In the genomic region with DNA sequence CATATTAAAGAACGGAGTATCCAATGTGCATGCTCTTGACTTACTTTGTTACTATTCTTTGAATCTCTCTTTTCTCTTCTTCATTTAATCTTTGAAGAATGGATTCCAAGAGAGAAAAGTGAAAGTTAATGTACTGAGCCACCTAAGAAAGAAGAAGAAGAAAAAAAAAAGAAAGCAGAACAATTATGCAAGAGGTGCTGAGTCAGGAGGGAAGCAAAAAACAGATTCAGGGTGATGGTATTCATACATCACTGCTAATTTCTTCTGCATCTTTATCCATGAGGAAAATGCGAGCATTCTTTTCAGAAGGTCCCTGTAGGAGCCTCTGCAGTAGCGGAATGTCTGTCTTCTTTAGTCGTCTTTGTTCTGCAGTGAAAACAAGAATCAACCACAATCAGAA, we compare ENCODE assay signal across 24 cellular contexts. TPM values are rescaled to one million over a fixed set of nuclear protein-coding genes. Genes with fewer than 3 reads are reported as not detected.
DNase-seq lines count a peak whose midpoint lies in the region; ATAC-seq, FAIRE-seq and TF ChIP-seq lines count a peak whose summit lies in the region.
"Had no signal": no experiment of that assay in that cellular context is flagged by ENCODE, and none has a peak within 500 bp of the region (broad histone marks: within the 10 kb centered on the region; RNA-seq: fewer than 3 reads in every experiment).

No MANE protein-coding gene starts in this region.

- no peaks in the 10 kb centered on the region for H3K79me2 ChIP-seq in K562 (ENCODE audit: control insufficient read depth, insufficient read depth, low read length)

- H2AFZ ChIP-seq in K562 (ENCODE audit: low read depth, low read length), result no peak overlapping the region

- no peaks in the 10 kb centered on the region for H4K20me1 ChIP-seq in K562 (replicated peaks; ENCODE audit: control insufficient read depth, insufficient read depth, low read length)

- in situ Hi-C loops in K562 (cut with MboI), result no loop called here

- POLR2A ChIA-PET in K562 (lab: Yijun Ruan, JAX), result interaction anchor here (0.7 kb wide), 1 partner anchor 1199 kb away, joined by 3 read pairs; no protein-coding TSS in a partner anchor

- FAIRE-seq in K562 (lab: Jason Lieb, UNC), result no peak
- FAIRE-seq: G401.6 had no signal

- no peak for TF ChIP-seq EP300 in K562 (IDR thresholded peaks at IDR 0.05; ENCODE audit: low read length)

- no peaks in the 10 kb centered on the region for H3K27me3 ChIP-seq in K562 (ENCODE audit: control insufficient read depth in 2 of 2, insufficient read depth in 2 of 2, low read length in 2 of 2)
- H3K27me3 ChIP-seq: esophagus muscularis mucosa, spleen, tibial artery had no signal

- no peaks in the 10 kb centered on the region for H3K36me3 ChIP-seq in K562 (ENCODE audit: control insufficient read depth, insufficient read depth, low read length)
- H3K36me3 ChIP-seq: esophagus muscularis mucosa, spleen, tibial artery had no signal

- no peak overlapping the region for H3K4me3 ChIP-seq in K562
- H3K4me3 ChIP-seq: esophagus muscularis mucosa, spleen, tibial artery had no signal

- no peaks in the 10 kb centered on the region for H3K4me1 ChIP-seq in K562 (replicated peaks in 1 of 2; ENCODE audit: control insufficient read depth in 2 of 2, insufficient read depth in 2 of 2, low read length in 2 of 2)
- H3K4me1 ChIP-seq: esophagus muscularis mucosa, spleen, tibial artery had no signal

- no TSS peak for BruUV-seq in K562 (replicated peaks; lab: Mats Ljungman, UMichigan)

- H3K36me3 Mint-ChIP-seq in activated naive CD8-positive, alpha-beta T cell treated with anti-CD3 and anti-CD28 coated beads for 36 hours, result no peaks in the 10 kb centered on the region
- H3K36me3 Mint-ChIP-seq in activated T-helper 2 cell treated with anti-CD3 and anti-CD28 coated beads, Interferon-gamma antibody, Interleukin-2, Interleukin-4, amounts not matched to agents 10 μg/mL and 5 μg/mL and 100 μg/mL, durations not matched to agents 14 hours and 24 hours and 36 hours (ENCODE audit: low read depth), result no peaks in the 10 kb centered on the region
- H3K36me3 Mint-ChIP-seq: CD4-positive, CD25-positive, alpha-beta regulatory T cell had no signal

- CTCF ChIA-PET in K562 (lab: Yijun Ruan, JAX; ENCODE audit: low intra/inter-chr PET ratio), result no interaction called here

- no peak for TF ChIP-seq CTCF in K562 (IDR thresholded peaks at IDR 0.05 in 2 of 3, conservative IDR thresholded peaks at IDR 0.05 in 1 of 3; ENCODE audit: insufficient read depth in 2 of 3, low read depth in 1 of 3, low read length in 3 of 3)

- no peaks in the 10 kb centered on the region for H3K9me3 ChIP-seq in K562 (replicated peaks; ENCODE audit: control insufficient read depth, insufficient read depth, low read depth, low read length)
- H3K9me3 ChIP-seq: esophagus muscularis mucosa, spleen, tibial artery had no signal

- DNase-seq in GM03348 (ENCODE audit: low spot score) (peak; percentile 22), NOMO-1 treated with dmso at 0.1 percent for 144 hours (lab: John Stamatoyannopoulos, UW; ENCODE audit: unreplicated experiment) (peak; percentile 47), K562 (ENCODE audit: extremely low read depth in 1 of 4, low spot score in 3 of 4) (no peak), iris pigment epithelial cell (ENCODE audit: low read depth) (peak; percentile 74), left cardiac atrium (no peak)
- no peak for DNase-seq in activated naive CD8-positive, alpha-beta T cell treated with anti-CD3 and anti-CD28 coated beads for 36 hours
- no peak for DNase-seq in activated T-helper 2 cell treated with anti-CD3 and anti-CD28 coated beads, Interferon-gamma antibody, Interleukin-2, Interleukin-4, amounts not matched to agents 10 μg/mL and 5 μg/mL and 100 μg/mL, durations not matched to agents 14 hours and 24 hours and 36 hours (ENCODE audit: low spot score)
- DNase-seq: activated CD4-positive, alpha-beta T cell treated with anti-CD3 and anti-CD28 coated beads, Interleukin-2, amount 10 ng/mL, durations not matched to agents 7 days and 5 days; activated gamma-delta T cell treated with Interleukin-2 at 50 U/mL for 16 hours; amygdala; CD4-positive, CD25-positive, alpha-beta regulatory T cell; cerebellar nuclear complex; GOT3; left ventricle myocardium superior; NCI-H1092 treated with DMSO at 0.1 percent for 48 hours; SHP77 treated with DMSO at 0.1 percent for 48 hours; spleen; stimulated activated CD4-positive, alpha-beta T cell treated with anti-CD3 and anti-CD28 coated beads, Interleukin-4, amount 100 ng/mL, for 24 hours; T-helper 17 cell; tibial artery had no signal

- no peak overlapping the region for H3K9ac ChIP-seq in K562 (ENCODE audit: insufficient read depth in 1 of 2, low read depth in 2 of 2, low read length in 2 of 2)

- intact Hi-C loops in K562 (cut with micrococcal nuclease) (loop anchor here (10.0 kb wide), 2 partner anchors 228 to 338 kb away; no protein-coding TSS in a partner anchor), left cardiac atrium (cut with DNase I) (no loop called here)
- intact Hi-C loops in activated T-helper 2 cell treated with anti-CD3 and anti-CD28 coated beads, Interferon-gamma antibody, Interleukin-2, Interleukin-4, amounts not matched to agents 10 μg/mL and 5 μg/mL and 100 μg/mL, durations not matched to agents 14 hours and 24 hours and 36 hours (cut with micrococcal nuclease), result no loop called here

- no peak for TF ChIP-seq RAD21 in K562 (CRISPR knock-in tag; conservative IDR thresholded peaks at IDR 0.05 in 1 of 2, IDR thresholded peaks at IDR 0.05 in 1 of 2)

- no peaks in the 10 kb centered on the region for H3K4me1 Mint-ChIP-seq in activated naive CD8-positive, alpha-beta T cell treated with anti-CD3 and anti-CD28 coated beads for 36 hours
- no peaks in the 10 kb centered on the region for H3K4me1 Mint-ChIP-seq in activated T-helper 2 cell treated with anti-CD3 and anti-CD28 coated beads, Interferon-gamma antibody, Interleukin-2, Interleukin-4, amounts not matched to agents 10 μg/mL and 5 μg/mL and 100 μg/mL, durations not matched to agents 14 hours and 24 hours and 36 hours (ENCODE audit: low read depth)
- H3K4me1 Mint-ChIP-seq: activated CD4-positive, alpha-beta T cell treated with anti-CD3 and anti-CD28 coated beads, Interleukin-2, amount 10 ng/mL, durations not matched to agents 7 days and 5 days; CD4-positive, CD25-positive, alpha-beta regulatory T cell; T-helper 17 cell had no signal

- no peak overlapping the region for H3K4me3 Mint-ChIP-seq in activated naive CD8-positive, alpha-beta T cell treated with anti-CD3 and anti-CD28 coated beads for 36 hours
- no peak overlapping the region for H3K4me3 Mint-ChIP-seq in activated T-helper 2 cell treated with anti-CD3 and anti-CD28 coated beads, Interferon-gamma antibody, Interleukin-2, Interleukin-4, amounts not matched to agents 10 μg/mL and 5 μg/mL and 100 μg/mL, durations not matched to agents 14 hours and 24 hours and 36 hours (ENCODE audit: low read depth)
- H3K4me3 Mint-ChIP-seq: activated CD4-positive, alpha-beta T cell treated with anti-CD3 and anti-CD28 coated beads, Interleukin-2, amount 10 ng/mL, durations not matched to agents 7 days and 5 days; CD4-positive, CD25-positive, alpha-beta regulatory T cell; stimulated activated naive CD8-positive, alpha-beta T cell treated with anti-CD3 and anti-CD28 coated beads, Interleukin-15, Interleukin-2, amounts not matched to agents 100 ng/mL and 50 ng/mL, for 24 hours; T-helper 17 cell had no signal

- peaks cover 4% of the 10 kb centered on the region for H3K27me3 Mint-ChIP-seq in activated naive CD8-positive, alpha-beta T cell treated with anti-CD3 and anti-CD28 coated beads for 36 hours
- H3K27me3 Mint-ChIP-seq in activated T-helper 2 cell treated with anti-CD3 and anti-CD28 coated beads, Interferon-gamma antibody, Interleukin-2, Interleukin-4, amounts not matched to agents 10 μg/mL and 5 μg/mL and 100 μg/mL, durations not matched to agents 14 hours and 24 hours and 36 hours (ENCODE audit: low read depth), result peaks cover 1% of the 10 kb centered on the region
- H3K27me3 Mint-ChIP-seq: CD4-positive, CD25-positive, alpha-beta regulatory T cell; stimulated activated naive CD8-positive, alpha-beta T cell treated with anti-CD3 and anti-CD28 coated beads, Interleukin-15, Interleukin-2, amounts not matched to agents 100 ng/mL and 50 ng/mL, for 24 hours; T-helper 17 cell had no signal

- no peak overlapping the region for H3K27ac Mint-ChIP-seq in activated naive CD8-positive, alpha-beta T cell treated with anti-CD3 and anti-CD28 coated beads for 36 hours
- no peak overlapping the region for H3K27ac Mint-ChIP-seq in activated T-helper 2 cell treated with anti-CD3 and anti-CD28 coated beads, Interferon-gamma antibody, Interleukin-2, Interleukin-4, amounts not matched to agents 10 μg/mL and 5 μg/mL and 100 μg/mL, durations not matched to agents 14 hours and 24 hours and 36 hours
- H3K27ac Mint-ChIP-seq: activated CD4-positive, alpha-beta T cell treated with anti-CD3 and anti-CD28 coated beads, Interleukin-2, amount 10 ng/mL, durations not matched to agents 7 days and 5 days; CD4-positive, CD25-positive, alpha-beta regulatory T cell; stimulated activated naive CD8-positive, alpha-beta T cell treated with anti-CD3 and anti-CD28 coated beads, Interleukin-15, Interleukin-2, amounts not matched to agents 100 ng/mL and 50 ng/mL, for 24 hours; T-helper 17 cell had no signal

- TF ChIP-seq POLR2A in K562 (conservative IDR thresholded peaks at IDR 0.05), result no peak

- no peaks in the 10 kb centered on the region for H3K9me1 ChIP-seq in K562 (ENCODE audit: control insufficient read depth, insufficient read depth, low read length)

- no peak overlapping the region for H3K27ac ChIP-seq in K562 (ENCODE audit: extremely low read depth, low read depth, low read length)
- H3K27ac ChIP-seq: esophagus muscularis mucosa, spleen, tibial artery had no signal

- ATAC-seq in K562 (no peak), HG02981 (IDR thresholded peaks at IDR 0.05; ENCODE audit: unreplicated experiment) (no peak), left cardiac atrium (no peak)
- ATAC-seq: left ventricle myocardium superior, T-helper 17 cell had no signal

- no peak overlapping the region for H3K4me2 ChIP-seq in K562 (ENCODE audit: insufficient read depth, low read length)

- 31% methylated on average over 4 of the region's 4 CpGs for WGBS in K562 (ENCODE audit: insufficient coverage, low coverage, missing lambda C conversion rate)

- no peaks in the 10 kb centered on the region for H3K9me3 Mint-ChIP-seq in activated naive CD8-positive, alpha-beta T cell treated with anti-CD3 and anti-CD28 coated beads for 36 hours
- H3K9me3 Mint-ChIP-seq in activated T-helper 2 cell treated with anti-CD3 and anti-CD28 coated beads, Interferon-gamma antibody, Interleukin-2, Interleukin-4, amounts not matched to agents 10 μg/mL and 5 μg/mL and 100 μg/mL, durations not matched to agents 14 hours and 24 hours and 36 hours, result no peaks in the 10 kb centered on the region
- H3K9me3 Mint-ChIP-seq: activated CD4-positive, alpha-beta T cell treated with anti-CD3 and anti-CD28 coated beads, Interleukin-2, amount 10 ng/mL, durations not matched to agents 7 days and 5 days; stimulated activated naive CD8-positive, alpha-beta T cell treated with anti-CD3 and anti-CD28 coated beads, Interleukin-15, Interleukin-2, amounts not matched to agents 100 ng/mL and 50 ng/mL, for 24 hours had no signal

RNA-seq across cellular contexts. Expression of gene RASSF6, which starts 43.9 kb away (rescaled TPM):
- total RNA-seq in K562 (2011; cell fraction: chromatin; rRNA removed; ENCODE audit: low replicate concordance), result 0.25 TPM in 1 of 2 replicates, not detected in the other
- total RNA-seq in K562 (2011; cell fraction: nucleolus; rRNA removed), result not detected in 2 replicates
- not detected in 2 replicates for total RNA-seq in K562 (2011; cell fraction: nucleoplasm; rRNA removed)
- total RNA-seq in K562 (2014; rRNA removed), result under 0.01 and 0.04 TPM in 2 replicates
- 0.04 and 0.16 TPM in 2 replicates for total RNA-seq in K562 (2014; rRNA removed; fragmentation: Illumina TruSeq; extraction: Trizol)
- total RNA-seq in K562 (2015; rRNA removed; fragmentation: Illumina TruSeq; extraction: Trizol), result 0.08 and 0.25 TPM in 2 replicates
- 0.02 and 0.11 TPM in 2 replicates for total RNA-seq in K562 (2021)
- polyA plus RNA-seq in K562 (2011; rRNA removed), result 0.07 and 0.08 TPM in 2 replicates
- under 0.01 and 0.01 TPM in 2 replicates for polyA plus RNA-seq in K562 (2011; cell fraction: cytosol; rRNA removed)
- 0.01 TPM in 1 of 2 replicates, not detected in the other for polyA plus RNA-seq in K562 (2011; cell fraction: nucleus; rRNA removed)
- 0.10 and 0.40 TPM in 2 replicates for polyA plus RNA-seq in K562 (2012)
- 0.07 and 0.10 TPM in 2 replicates for polyA plus RNA-seq in K562 (2014; fragmentation: Illumina TruSeq; extraction: Trizol)
- under 1 TPM in 1 of 2 experiments, not detected in 1; 0.04 TPM for polyA plus RNA-seq in K562 (2014; fragmentation: Nextera tagmentation; extraction: Ambion mirVana)
- polyA plus RNA-seq in K562 (2014; rRNA removed), result 0.07 and 0.08 TPM in 2 replicates
- polyA minus RNA-seq in K562 (2011; rRNA and poly(A)+ RNA removed), result 0.07 TPM in 1 of 2 replicates, not detected in the other
- polyA minus RNA-seq in K562 (2011; cell fraction: cytosol; rRNA and poly(A)+ RNA removed), result not detected in 2 replicates
- 0.11 and 0.13 TPM in 2 replicates for polyA minus RNA-seq in K562 (2011; cell fraction: nucleus; rRNA and poly(A)+ RNA removed)
- not detected for total RNA-seq in activated naive CD8-positive, alpha-beta T cell treated with anti-CD3 and anti-CD28 coated beads for 36 hours
- not detected in 2 replicates for total RNA-seq in activated T-helper 2 cell treated with anti-CD3 and anti-CD28 coated beads, Interferon-gamma antibody, Interleukin-2, Interleukin-4, amounts not matched to agents 10 μg/mL and 5 μg/mL and 100 μg/mL, durations not matched to agents 14 hours and 24 hours and 36 hours
- total RNA-seq in left cardiac atrium, result not detected
- total RNA-seq: CD4-positive, CD25-positive, alpha-beta regulatory T cell; left ventricle myocardium superior had no signal

Comparison
In these comparisons a context has a peak if more than half of its experiments do, and no peak if none do; other contexts are left out.
1. DNase-seq: peak in GM03348 (single experiment), NOMO-1 treated with dmso at 0.1 percent for 144 hours (single experiment) and iris pigment epithelial cell (single experiment); none in K562 (0 of 4), activated naive CD8-positive, alpha-beta T cell treated with anti-CD3 and anti-CD28 coated beads for 36 hours (single experiment), activated T-helper 2 cell treated with anti-CD3 and anti-CD28 coated beads, Interferon-gamma antibody, Interleukin-2, Interleukin-4, amounts not matched to agents 10 μg/mL and 5 μg/mL and 100 μg/mL, durations not matched to agents 14 hours and 24 hours and 36 hours (single experiment) and left cardiac atrium (single experiment).